8 cellular contexts compared by ENCODE assay signal in the genomic region with DNA sequence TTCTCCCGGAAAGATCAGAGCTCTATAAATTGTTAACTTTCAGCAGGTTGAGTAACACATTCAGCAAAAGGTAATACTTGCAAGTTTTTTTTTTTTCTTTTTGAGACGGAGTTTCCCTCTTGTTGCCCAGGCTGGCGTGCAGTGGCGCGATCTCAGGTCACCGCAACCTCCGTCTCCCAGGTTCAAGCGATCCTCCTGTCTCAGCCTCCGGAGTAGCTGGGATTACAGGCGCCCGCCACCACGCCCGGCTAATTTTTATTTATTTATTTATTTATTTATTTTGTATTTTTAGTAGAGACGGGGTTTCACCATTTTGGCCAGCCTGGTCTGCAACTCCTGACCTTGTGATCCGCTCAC. TPM values are rescaled to one million over a fixed set of nuclear protein-coding genes. Genes with fewer than 3 reads are reported as not detected.
A peak's percentile ranks its signal among the peaks of the same experiment; 100 is the strongest.
DNase-seq lines count a peak whose midpoint lies in the region; ATAC-seq and TF ChIP-seq lines count a peak whose summit lies in the region.
"Not testable (repeated sequence)": the region's sequence is repeated elsewhere in the genome, so short reads cannot be mapped to it uniquely, and the experiment has no call there.

No MANE protein-coding gene starts in this region.

- POLR2A ChIA-PET in AG04450 (lab: Yijun Ruan, JAX) (interaction anchor here (0.6 to 1.4 kb wide), 7 partner anchors 16 to 760 kb away, joined by 3 to 5 read pairs (median 3); no protein-coding TSS in a partner anchor), HEK293 (lab: Yijun Ruan, JAX) (interaction anchor here (0.6 to 1.8 kb wide), 5 partner anchors 8 to 265 kb away, joined by 3 to 7 read pairs (median 3); partner anchors contain the start of gene OSBPL11)
- POLR2A ChIA-PET in naive thymus-derived CD8-positive, alpha-beta T cell (lab: Charles Lee): interaction anchor here (0.6 to 1.6 kb wide), 6 partner anchors 8 to 75 kb away, joined by 3 to 8 read pairs (median 4); partner anchors contain the start of gene OSBPL11

- H3K36me3 Mint-ChIP-seq in activated naive CD8-positive, alpha-beta T cell treated with anti-CD3 and anti-CD28 coated beads for 36 hours: peaks cover 16% of the 10 kb centered on the region
- peaks cover 0 to 16% (median 1%) of the 10 kb centered on the region in 3 donors for H3K36me3 Mint-ChIP-seq in naive thymus-derived CD8-positive, alpha-beta T cell

- WGBS in spleen, 5 donors: 80 to 81% (median 80%) methylated on average over 15 of the region's 15 CpGs

- intact Hi-C loops in spleen (cut with DNase I; ENCODE audit: low total_unique reads): loop anchor here (10.0 kb wide), 1 partner anchor 64 kb away; no protein-coding TSS in a partner anchor

- TF ChIP-seq CTCF in AG04450 (IDR thresholded peaks at IDR 0.05; ENCODE audit: low read depth, low read length); HEK293 (tag by site-specific recombination; IDR thresholded peaks at IDR 0.05); spleen (IDR thresholded peaks at IDR 0.05 in 8 of 11, conservative IDR thresholded peaks at IDR 0.05 in 3 of 11): not testable (repeated sequence)

- peaks cover 34% of the 10 kb centered on the region for H3K4me1 Mint-ChIP-seq in activated naive CD8-positive, alpha-beta T cell treated with anti-CD3 and anti-CD28 coated beads for 36 hours
- H3K4me1 Mint-ChIP-seq in naive thymus-derived CD8-positive, alpha-beta T cell: peaks cover 19 to 41% (median 32%) of the 10 kb centered on the region in 4 donors

- ATAC-seq in naive thymus-derived CD8-positive, alpha-beta T cell: not testable (repeated sequence)

- CTCF ChIA-PET in AG04450 (lab: Charles Lee): interaction anchor here (0.9 kb wide), 1 partner anchor 66 kb away, joined by 5 read pairs; no protein-coding TSS in a partner anchor
- CTCF ChIA-PET in HEK293 (lab: Yijun Ruan, JAX): interaction anchor here (0.6 kb wide), 1 partner anchor 78 kb away, joined by 3 read pairs; no protein-coding TSS in a partner anchor

- not testable (repeated sequence) for H3K9me3 ChIP-seq in AG04450 (ENCODE audit: control insufficient read depth, insufficient read depth, low read length); HEK293 (ENCODE audit: control insufficient read depth, insufficient read depth, low read depth, low read length); SK-N-MC (ENCODE audit: low read depth, low read length); effector memory CD4-positive, alpha-beta T cell (ENCODE audit: control insufficient read depth, low read length); iPS-15b (ENCODE audit: control insufficient read depth, insufficient read depth, low read length); spleen

- H3K27ac Mint-ChIP-seq in activated naive CD8-positive, alpha-beta T cell treated with anti-CD3 and anti-CD28 coated beads for 36 hours: peak overlapping the region; percentile 93
- H3K27ac Mint-ChIP-seq in naive thymus-derived CD8-positive, alpha-beta T cell: peak overlapping the region; percentile 89 to 97 (median 94)

- H3K27me3 Mint-ChIP-seq in activated naive CD8-positive, alpha-beta T cell treated with anti-CD3 and anti-CD28 coated beads for 36 hours; naive thymus-derived CD8-positive, alpha-beta T cell: not testable (repeated sequence)

- peak overlapping the region; percentile 97 for H3K4me3 Mint-ChIP-seq in activated naive CD8-positive, alpha-beta T cell treated with anti-CD3 and anti-CD28 coated beads for 36 hours
- H3K4me3 Mint-ChIP-seq in naive thymus-derived CD8-positive, alpha-beta T cell: peak overlapping the region; percentile 93 to 98 (median 96)

- H3K36me3 ChIP-seq in HEK293 (ENCODE audit: control insufficient read depth in 2 of 2, insufficient read depth in 1 of 2, low read length in 2 of 2): peaks cover 4 to 24% of the 10 kb centered on the region in 2 experiments; a peak in 2 of 3 replicates
- peaks cover 28% of the 10 kb centered on the region for H3K36me3 ChIP-seq in SK-N-MC (ENCODE audit: insufficient read depth, low read length)
- not testable (repeated sequence) for H3K36me3 ChIP-seq in effector memory CD4-positive, alpha-beta T cell (ENCODE audit: control insufficient read depth, insufficient read depth, low read length); iPS-15b (ENCODE audit: control insufficient read depth, insufficient read depth, low read length)
- peaks cover 0 to 17% (median 2%) of the 10 kb centered on the region in 6 donors for H3K36me3 ChIP-seq in spleen

- H3K4me3 ChIP-seq in AG04450 (ENCODE audit: low read depth, low read length) (peak overlapping the region; percentile 92), HEK293 (ENCODE audit: low read depth, low read length) (peak overlapping the region; percentile 84), SK-N-MC (peak overlapping the region; percentile 95), iPS-15b (ENCODE audit: low read depth, low read length) (peak overlapping the region; percentile 88), spleen (peak overlapping the region; percentile 58 to 96 (median 78))
- peak overlapping the region; percentile 77 for H3K4me3 ChIP-seq in effector memory CD4-positive, alpha-beta T cell (ENCODE audit: insufficient read depth, low read depth, low read length, poor library complexity, severe bottlenecking)

- not testable (repeated sequence) for TF ChIP-seq POLR2A in spleen (IDR thresholded peaks at IDR 0.05)

- peak overlapping the region; percentile 92 for H3K9ac ChIP-seq in SK-N-MC (ENCODE audit: insufficient read length)
- not testable (repeated sequence) for H3K9ac ChIP-seq in iPS-15b (ENCODE audit: low read depth, low read length)

- not testable (repeated sequence) for H3K9me3 Mint-ChIP-seq in activated naive CD8-positive, alpha-beta T cell treated with anti-CD3 and anti-CD28 coated beads for 36 hours; naive thymus-derived CD8-positive, alpha-beta T cell

- not testable (repeated sequence) for H3K27me3 ChIP-seq in AG04450 (ENCODE audit: control insufficient read depth, insufficient read depth, low read length); effector memory CD4-positive, alpha-beta T cell (replicated peaks; ENCODE audit: control insufficient read depth, insufficient read depth, low read length, poor library complexity, severe bottlenecking); iPS-15b (ENCODE audit: control insufficient read depth, insufficient read depth, low read length); spleen (replicated peaks in 1 of 7)

- H3K27ac ChIP-seq in AG04450 (ENCODE audit: low read depth, low read length) (peak overlapping the region; percentile 91), spleen (peak overlapping the region; percentile 66 to 88 (median 83))
- H3K27ac ChIP-seq in HEK293 (ENCODE audit: extremely low read depth, low read depth, low read length); SK-N-MC: not testable (repeated sequence)
- peak overlapping the region; percentile 63 for H3K27ac ChIP-seq in effector memory CD4-positive, alpha-beta T cell (ENCODE audit: insufficient read depth, low read length, poor library complexity, severe bottlenecking)

- H3K4me1 ChIP-seq in HEK293 (ENCODE audit: control insufficient read depth, insufficient read depth, low read length); iPS-15b (ENCODE audit: control insufficient read depth, insufficient read depth, low read length): not testable (repeated sequence)
- H3K4me1 ChIP-seq in effector memory CD4-positive, alpha-beta T cell (ENCODE audit: control insufficient read depth, insufficient read depth, low read length, poor library complexity, severe bottlenecking): peaks cover 11% of the 10 kb centered on the region
- peaks cover 10 to 54% (median 41%) of the 10 kb centered on the region in 6 donors for H3K4me1 ChIP-seq in spleen

- not testable (repeated sequence) for DNase-seq in AG04450 (ENCODE audit: low read depth, low spot score); SK-N-MC (ENCODE audit: low read depth, low spot score); activated naive CD8-positive, alpha-beta T cell treated with anti-CD3 and anti-CD28 coated beads for 36 hours; effector memory CD4-positive, alpha-beta T cell; spleen
- DNase-seq in naive thymus-derived CD8-positive, alpha-beta T cell: peak in 1 of 10 donors; percentile 7

TF ChIP-seq in HEK293, 187 proteins besides CTCF, POLR2A, EP300 and RAD21:
- TF ChIP-seq ZNF335 (tag by site-specific recombination; conservative IDR thresholded peaks at IDR 0.05): peak; percentile 33; the same call in 1 of the 2 replicates

RNA-seq across cellular contexts. Expression of gene SNX4, which starts 0.5 kb away (rescaled TPM):
- 15.8 and 19.1 TPM in 2 replicates for polyA plus RNA-seq in AG04450 (2011; rRNA removed)
- 12.2 and 15.7 TPM in 2 replicates for polyA minus RNA-seq in AG04450 (2011; rRNA and poly(A)+ RNA removed)
- total RNA-seq in activated naive CD8-positive, alpha-beta T cell treated with anti-CD3 and anti-CD28 coated beads for 36 hours: 10 to 100 TPM; 33.5 to 33.9 TPM
- total RNA-seq in naive thymus-derived CD8-positive, alpha-beta T cell: 10 to 100 TPM; 22.5 to 29.5 TPM
- 10 to 100 TPM; 23.1 to 31.2 (median 24.5) TPM for polyA plus RNA-seq in naive thymus-derived CD8-positive, alpha-beta T cell
- 10 to 100 TPM; 25.1 to 55.3 (median 38.5) TPM for total RNA-seq in spleen
- 10 to 100 TPM; 12.8 to 17.2 (median 14.4) TPM for polyA plus RNA-seq in spleen
